ENCODE assay signal across 19 cellular contexts in the genomic region with DNA sequence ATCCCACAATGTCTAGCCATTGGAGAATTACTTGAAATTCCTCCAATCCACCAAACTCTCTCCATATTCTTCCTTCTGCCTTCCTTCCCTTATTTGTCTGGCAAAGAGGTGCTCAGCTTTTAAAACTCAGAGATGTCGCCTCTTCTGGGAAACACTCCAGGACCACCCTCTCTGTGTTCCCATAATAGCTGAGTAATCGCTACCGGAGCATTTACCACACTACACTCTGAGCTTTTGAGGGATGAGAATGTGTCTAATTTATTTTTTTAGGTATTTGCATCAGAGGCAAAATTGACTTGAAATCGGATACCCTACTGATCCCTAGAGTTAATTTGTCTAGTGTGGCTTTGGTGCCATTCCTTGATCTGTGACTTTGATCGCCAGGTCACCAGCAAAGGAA.
"Had no signal": no experiment of that assay in that cellular context is flagged by ENCODE, and none has a peak within 500 bp of the region (broad histone marks: within the 10 kb centered on the region; RNA-seq: fewer than 3 reads in every experiment).

No MANE protein-coding gene starts in this region.

- H3K36me3 ChIP-seq: esophagus squamous epithelium, heart left ventricle, prostate gland, stomach, thoracic aorta, transverse colon had no signal

- H3K4me3 Mint-ChIP-seq: natural killer cell, neural crest cell had no signal

- DNase-seq: effector memory CD4-positive, alpha-beta T cell; esophagus squamous epithelium; heart left ventricle; hippocampal formation; kidney glomerular epithelial cell; mammary epithelial cell; mucosa of descending colon; natural killer cell; stimulated activated CD4-positive, alpha-beta T cell treated with anti-CD3 and anti-CD28 coated beads, Interleukin-12 subunit alpha, Interleukin-12 subunit beta, amount 100 ng/mL, for 4 hours; stimulated activated naive CD4-positive, alpha-beta T cell; stomach; substantia nigra; transverse colon had no signal

- H3K27ac ChIP-seq: epithelial cell of prostate, esophagus squamous epithelium, heart left ventricle, prostate gland, stomach, transverse colon had no signal

- H3K9me3 Mint-ChIP-seq: natural killer cell had no signal

- H3K9me3 ChIP-seq: esophagus squamous epithelium, heart left ventricle, mucosa of descending colon, prostate gland, stomach, thoracic aorta, transverse colon had no signal

- H3K4me1 Mint-ChIP-seq: natural killer cell had no signal

- H3K4me1 ChIP-seq: esophagus squamous epithelium, prostate gland, stomach, transverse colon had no signal

- H3K4me3 ChIP-seq: esophagus squamous epithelium, heart left ventricle, mucosa of descending colon, prostate gland, skin epidermis, stomach, thoracic aorta, transverse colon had no signal

- ATAC-seq: heart left ventricle, left lobe of liver, mucosa of descending colon, natural killer cell had no signal

- H3K36me3 Mint-ChIP-seq: natural killer cell had no signal

- H3K27me3 ChIP-seq: esophagus squamous epithelium, heart left ventricle, stomach, transverse colon had no signal

- H3K27ac Mint-ChIP-seq: natural killer cell had no signal
